Comparison of ENCODE assay signal across 18 cellular contexts in genomic region chr10:16798571-16798970, GRCh38. TPM values are rescaled to one million over a fixed set of nuclear protein-coding genes. Genes with fewer than 3 reads are reported as not detected.
DNase-seq lines count a peak whose midpoint lies in the region; ATAC-seq and TF ChIP-seq lines count a peak whose summit lies in the region.
"Had no signal": no experiment of that assay in that cellular context is flagged by ENCODE, and none has a peak within 500 bp of the region (broad histone marks: within the 10 kb centered on the region; RNA-seq: fewer than 3 reads in every experiment).

No MANE protein-coding gene starts in this region.

- H3K9me3 ChIP-seq in mucosa of descending colon (no peaks in the 10 kb centered on the region), subcutaneous abdominal adipose tissue (ENCODE audit: control insufficient read depth in 5 of 5, low read length in 5 of 5) (no peaks in the 10 kb centered on the region), A673 (ENCODE audit: low read depth, low read length, poor library complexity, severe bottlenecking) (no peaks in the 10 kb centered on the region), MG63 (no peaks in the 10 kb centered on the region)
- H3K9me3 ChIP-seq: A549 had no signal

- CTCF ChIA-PET in WTC11 (lab: Charles Lee), result no interaction called here
- CTCF ChIA-PET in A673 (lab: Charles Lee), result no interaction called here

- no peak overlapping the region for H3K4me3 Mint-ChIP-seq in activated T-cell treated with anti-CD3 and anti-CD28 coated beads, Interleukin-2, amount 50 U/mL, for 72 hours
- no peak overlapping the region for H3K4me3 Mint-ChIP-seq in WTC11
- H3K4me3 Mint-ChIP-seq: CD14-positive monocyte; CD4-positive, alpha-beta memory T cell had no signal

- peaks cover 6 to 15% of the 10 kb centered on the region in 2 donors for H3K36me3 Mint-ChIP-seq in activated T-cell treated with anti-CD3 and anti-CD28 coated beads, Interleukin-2, amount 50 U/mL, for 72 hours (ENCODE audit: insufficient read depth in 2 of 2)
- H3K36me3 Mint-ChIP-seq in WTC11, result peaks cover 20% of the 10 kb centered on the region

- no peaks in the 10 kb centered on the region for H3K9me3 Mint-ChIP-seq in activated T-cell treated with anti-CD3 and anti-CD28 coated beads, Interleukin-2, amount 50 U/mL, for 72 hours
- peaks cover 19% of the 10 kb centered on the region for H3K9me3 Mint-ChIP-seq in WTC11
- H3K9me3 Mint-ChIP-seq: CD4-positive, alpha-beta memory T cell had no signal

- no peaks in the 10 kb centered on the region for H3K27me3 ChIP-seq in subcutaneous abdominal adipose tissue (ENCODE audit: control insufficient read depth in 5 of 5, insufficient read depth in 4 of 5, low read length in 5 of 5)
- H3K27me3 ChIP-seq in A673 (replicated peaks; ENCODE audit: insufficient read depth, low read depth, low read length, poor library complexity), result no peaks in the 10 kb centered on the region
- H3K27me3 ChIP-seq in MG63, result no peaks in the 10 kb centered on the region
- H3K27me3 ChIP-seq: BLaER1 had no signal

- intact Hi-C loops in mucosa of descending colon (cut with DNase I, micrococcal nuclease), result no loop called here
- intact Hi-C loops in A673 (cut with micrococcal nuclease; ENCODE audit: unreplicated experiment), result no loop called here

- POLR2A ChIA-PET in WTC11 (lab: Charles Lee) (no interaction called here), A673 (lab: Charles Lee; ENCODE audit: low non-redundant PET) (no interaction called here)

- peak overlapping the region; percentile 26 for H3K27ac Mint-ChIP-seq in activated T-cell treated with anti-CD3 and anti-CD28 coated beads, Interleukin-2, amount 50 U/mL, for 72 hours
- H3K27ac Mint-ChIP-seq in WTC11, result peak overlapping the region; percentile 21; the same call in 1 of the 2 replicates

- no TSS peak for BruUV-seq in A673 (replicated peaks; lab: Mats Ljungman, UMichigan)

- H3K9ac ChIP-seq in subcutaneous abdominal adipose tissue (ENCODE audit: low read length in 5 of 5), result no peak overlapping the region
- H3K9ac ChIP-seq: BLaER1 had no signal

- H3K36me3 ChIP-seq in mucosa of descending colon (ENCODE audit: low read depth) (no peaks in the 10 kb centered on the region), subcutaneous abdominal adipose tissue (ENCODE audit: control insufficient read depth in 5 of 5, insufficient read depth in 5 of 5, low read length in 5 of 5) (peaks cover 0 to 2% (median 0%) of the 10 kb centered on the region in 5 donors), A673 (ENCODE audit: insufficient read depth, low read length, poor library complexity, severe bottlenecking) (no peaks in the 10 kb centered on the region), MG63 (0 out of 2 replicates have a peak, but pooled peaks cover 2% of the 10 kb centered on the region)

- no peaks in the 10 kb centered on the region for H3K27me3 Mint-ChIP-seq in activated T-cell treated with anti-CD3 and anti-CD28 coated beads, Interleukin-2, amount 50 U/mL, for 72 hours (ENCODE audit: low read depth)
- no peaks in the 10 kb centered on the region for H3K27me3 Mint-ChIP-seq in WTC11 (ENCODE audit: low read depth)
- H3K27me3 Mint-ChIP-seq: CD4-positive, alpha-beta memory T cell had no signal

- H3K4me3 ChIP-seq in mucosa of descending colon (no peak overlapping the region), subcutaneous abdominal adipose tissue (ENCODE audit: low read depth in 1 of 5, low read length in 5 of 5) (no peak overlapping the region), A673 (ENCODE audit: low read depth, low read length, poor library complexity, severe bottlenecking) (no peak overlapping the region), MG63 (no peak overlapping the region)
- H3K4me3 ChIP-seq: A549, BLaER1 had no signal

- H3K4me1 Mint-ChIP-seq in activated T-cell treated with anti-CD3 and anti-CD28 coated beads, Interleukin-2, amount 50 U/mL, for 72 hours (ENCODE audit: low read depth), result peaks cover 31% of the 10 kb centered on the region
- peaks cover 23% of the 10 kb centered on the region for H3K4me1 Mint-ChIP-seq in WTC11

- TF ChIP-seq CTCF in WTC11 (IDR thresholded peaks at IDR 0.05), result no peak
- no peak for TF ChIP-seq CTCF in mucosa of descending colon (IDR thresholded peaks at IDR 0.05)
- TF ChIP-seq CTCF in A673 (conservative IDR thresholded peaks at IDR 0.05; ENCODE audit: low read depth, low read length), result no peak

- ATAC-seq in activated T-cell treated with anti-CD3 and anti-CD28 coated beads, Interleukin-2, amount 50 U/mL, for 72 hours (replicated peaks in 1 of 2), result no peak
- ATAC-seq in WTC11 (no peak), mucosa of descending colon (peak; percentile 67), HG03097 (IDR thresholded peaks at IDR 0.05; ENCODE audit: low FRiP score, unreplicated experiment) (no peak)
- ATAC-seq: A549 had no signal

- no peaks in the 10 kb centered on the region for H3K4me1 ChIP-seq in mucosa of descending colon (ENCODE audit: low read depth)
- H3K4me1 ChIP-seq in subcutaneous abdominal adipose tissue (ENCODE audit: control insufficient read depth in 5 of 5, insufficient read depth in 5 of 5, low read length in 5 of 5), result peaks cover 0 to 19% (median 0%) of the 10 kb centered on the region in 5 donors
- no peaks in the 10 kb centered on the region for H3K4me1 ChIP-seq in A673 (ENCODE audit: insufficient read depth, low read length, poor library complexity, severe bottlenecking)
- H3K4me1 ChIP-seq: A549, BLaER1 had no signal

- DNase-seq in activated T-cell treated with anti-CD3 and anti-CD28 coated beads, Interleukin-2, amount 50 U/mL, for 72 hours, result no peak
- no peak for DNase-seq in activated T-cell treated with anti-CD3 and anti-CD28 coated beads, Interleukin-2, amount 50 U/mL, for 1 hour
- DNase-seq in WTC11 (ENCODE audit: low spot score), result no peak
- DNase-seq in mucosa of descending colon, result no peak
- DNase-seq in A673 (ENCODE audit: low spot score), result no peak
- no peak for DNase-seq in MG63
- DNase-seq: CD4-positive, alpha-beta memory T cell; DMS153; DMS79; GF-D8; HCEC 1CT; IMR-90 had no signal

- peak overlapping the region; percentile 87 for H3K27ac ChIP-seq in subcutaneous abdominal adipose tissue (ENCODE audit: low read depth, low read length)
- no peak overlapping the region for H3K27ac ChIP-seq in A673 (ENCODE audit: low read depth, low read length, poor library complexity, severe bottlenecking)
- H3K27ac ChIP-seq: 22Rv1, A549, BLaER1 had no signal

TF ChIP-seq in WTC11, 78 proteins besides CTCF, POLR2A, EP300 and RAD21 (continues in another document):
- TF ChIP-seq GABPB1 (CRISPR knock-in tag; IDR thresholded peaks at IDR 0.05) (no peak), ZNF671 (CRISPR knock-in tag; IDR thresholded peaks at IDR 0.05) (no peak), ATF6 (CRISPR knock-in tag; IDR thresholded peaks at IDR 0.05) (no peak), IRF1 (CRISPR knock-in tag; IDR thresholded peaks at IDR 0.05) (no peak), ZNF121 (CRISPR knock-in tag; IDR thresholded peaks at IDR 0.05) (no peak), AR (CRISPR knock-in tag; IDR thresholded peaks at IDR 0.05) (no peak), ZNF219 (CRISPR knock-in tag; IDR thresholded peaks at IDR 0.05; ENCODE audit: borderline replicate concordance) (no peak), NFATC4 (CRISPR knock-in tag; IDR thresholded peaks at IDR 0.05) (no peak), ETV6 (CRISPR knock-in tag; IDR thresholded peaks at IDR 0.05) (no peak)

RNA-seq across cellular contexts. Expression of gene RSU1, which starts 18.7 kb away (rescaled TPM):
- 10 to 100 TPM; 49.1 to 53.1 TPM for total RNA-seq in activated T-cell treated with anti-CD3 and anti-CD28 coated beads, Interleukin-2, amount 50 U/mL, for 72 hours
- total RNA-seq in WTC11 (2021) (46.4 to 52.4 TPM (median 51.8 TPM) in 3 replicates), mucosa of descending colon (10 to 100 TPM; 67.2 to 94.8 (median 74.1) TPM), A673 (2021) (62.8 and 64.0 TPM in 2 replicates)
- 44.1 and 44.5 TPM in 2 replicates for total RNA-seq in MG63 (2014; rRNA removed; shearing (Covaris generic); ENCODE audit: low replicate concordance)
